Comparison of ENCODE assay signal across 8 cellular contexts in the genomic region with DNA sequence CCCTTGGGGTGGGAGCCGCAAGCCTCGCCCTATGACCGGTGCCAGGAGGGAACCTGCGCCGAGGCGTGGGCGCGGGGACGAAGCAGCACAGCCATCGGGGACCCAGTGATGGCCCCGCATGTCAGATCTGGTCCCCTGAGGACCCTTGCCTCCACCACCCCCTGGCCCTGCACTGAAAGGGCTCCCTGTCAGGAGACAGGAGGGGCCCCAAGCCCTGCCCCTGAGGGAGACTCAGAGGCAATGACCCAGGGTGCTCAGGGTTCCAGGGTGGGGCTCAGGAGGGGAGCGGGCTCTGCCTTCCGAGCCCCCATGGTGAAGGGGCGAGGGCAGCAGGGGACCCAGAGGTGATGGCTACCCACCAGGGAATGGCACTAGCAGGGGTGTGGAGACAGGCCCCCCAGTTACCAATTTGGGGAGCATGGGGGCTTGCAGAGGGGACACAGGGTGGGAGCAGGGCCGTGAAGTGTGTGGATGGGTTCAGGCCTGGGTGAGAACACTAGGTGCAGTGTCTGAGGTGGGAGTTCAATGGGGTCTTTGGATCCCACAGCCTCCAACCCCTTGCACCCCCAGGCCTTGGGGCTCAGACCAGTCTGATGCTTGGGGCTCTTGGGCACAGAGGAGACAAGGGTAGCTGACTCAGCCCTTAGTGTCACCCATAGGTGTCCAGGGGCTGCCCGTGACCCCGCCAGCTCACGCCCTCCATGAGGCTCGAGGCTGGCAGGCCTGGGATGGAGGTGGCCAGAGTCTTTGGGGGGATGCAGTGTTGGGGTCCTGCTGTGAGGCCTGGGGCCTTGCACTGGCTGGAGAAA. TPM values are rescaled to one million over a fixed set of nuclear protein-coding genes. Genes with fewer than 3 reads are reported as not detected.
DNase-seq lines count a peak whose midpoint lies in the region; ATAC-seq and TF ChIP-seq lines count a peak whose summit lies in the region.

No MANE protein-coding gene starts in this region.

- H3K36me3 ChIP-seq in left ventricle myocardium inferior: peaks cover 9% of the 10 kb centered on the region

- peak overlapping the region; percentile 74 for H3K27ac Mint-ChIP-seq in T-helper 17 cell

- ATAC-seq in T-helper 17 cell (no peak), GM21423 (IDR thresholded peaks at IDR 0.05; ENCODE audit: unreplicated experiment) (no peak)

- H3K4me1 ChIP-seq in left ventricle myocardium inferior: peaks cover 44% of the 10 kb centered on the region

- DNase-seq in GM12865 (ENCODE audit: low read depth) (no peak), T-helper 17 cell (peak in 1 of 3 donors; percentile 7), left ventricle myocardium inferior (peak; percentile 11), skeletal muscle cell (ENCODE audit: low read depth) (no peak), inferior parietal cortex (ENCODE audit: extremely low spot score) (no peak), MV-4-11 (lab: John Stamatoyannopoulos, UW) (no peak), NCI-H2227 treated with DMSO at 0.1 percent for 48 hours (lab: John Stamatoyannopoulos, UW) (no peak)

- H3K36me3 Mint-ChIP-seq in T-helper 17 cell (ENCODE audit: low read depth): no peaks in the 10 kb centered on the region

- H3K4me3 ChIP-seq in GM12865 (ENCODE audit: low read depth, low read length) (peak overlapping the region; percentile 70), left ventricle myocardium inferior (peak overlapping the region; percentile 94), skeletal muscle cell (ENCODE audit: low read depth, low read length) (peak overlapping the region; percentile 38)

- H3K9me3 ChIP-seq in T-helper 17 cell (ENCODE audit: control insufficient read depth, low read length, poor library complexity, severe bottlenecking) (no peaks in the 10 kb centered on the region), left ventricle myocardium inferior (replicated peaks) (no peaks in the 10 kb centered on the region)

- H3K27me3 ChIP-seq in left ventricle myocardium inferior (ENCODE audit: low read depth): peaks cover 37% of the 10 kb centered on the region

- peak overlapping the region; percentile 92 for H3K4me3 Mint-ChIP-seq in T-helper 17 cell

- no peak for TF ChIP-seq CTCF in GM12865 (IDR thresholded peaks at IDR 0.05; ENCODE audit: insufficient read depth, low read depth, low read length, missing control alignments)
- TF ChIP-seq CTCF in left ventricle myocardium inferior (IDR thresholded peaks at IDR 0.05; ENCODE audit: borderline replicate concordance): no peak

- H3K4me1 Mint-ChIP-seq in T-helper 17 cell: peaks cover 13% of the 10 kb centered on the region

- H3K27ac ChIP-seq in left ventricle myocardium inferior (replicated peaks): no peak overlapping the region

- intact Hi-C loops in left ventricle myocardium inferior (cut with micrococcal nuclease): no loop called here

- H3K27me3 Mint-ChIP-seq in T-helper 17 cell: no peaks in the 10 kb centered on the region

RNA-seq across cellular contexts. Expression of gene LRRC56, which starts 0.5 kb away (rescaled TPM):
- total RNA-seq in T-helper 17 cell: 1 to 10 TPM; 5.7 to 5.8 TPM
- total RNA-seq in left ventricle myocardium inferior: 0.25 TPM

RNA-seq across cellular contexts. Expression of gene HRAS, which starts 2.5 kb away (rescaled TPM):
- total RNA-seq in T-helper 17 cell (10 to 100 TPM; 31.4 TPM), left ventricle myocardium inferior (55.9 TPM)

RNA-seq across cellular contexts. Expression of gene LMNTD2, which starts 22.7 kb away (rescaled TPM):
- total RNA-seq in T-helper 17 cell (1 to 10 TPM; 3.8 to 6.0 TPM), left ventricle myocardium inferior (0.52 TPM)

RNA-seq across cellular contexts. Expression of gene RASSF7, which starts 22.9 kb away (rescaled TPM):
- total RNA-seq in T-helper 17 cell: 10 to 100 TPM; 24.6 to 29.4 TPM
- total RNA-seq in left ventricle myocardium inferior: 4.5 TPM

RNA-seq across cellular contexts. Expression of gene RNH1, which starts 30.8 kb away (rescaled TPM):
- total RNA-seq in T-helper 17 cell (100 to 1,000 TPM; 108 to 127 TPM), left ventricle myocardium inferior (142 TPM)

Comparison
In these comparisons a context has a peak if more than half of its experiments do, and no peak if none do; other contexts are left out.
1. H3K4me3 ChIP-seq: peak in every context shown above with its lines; median percentile 94 in left ventricle myocardium inferior; 70 in GM12865; 38 in skeletal muscle cell.